15 cellular contexts compared by ENCODE assay signal in genomic region chr14:101555669-101556043, GRCh38. TPM values are rescaled to one million over a fixed set of nuclear protein-coding genes. Genes with fewer than 3 reads are reported as not detected.
A peak's percentile ranks its signal among the peaks of the same experiment; 100 is the strongest.
DNase-seq lines count a peak whose midpoint lies in the region; ATAC-seq, FAIRE-seq and TF ChIP-seq lines count a peak whose summit lies in the region.
"Not testable (repeated sequence)": the region's sequence is repeated elsewhere in the genome, so short reads cannot be mapped to it uniquely, and the experiment has no call there.
"Had no signal": no experiment of that assay in that cellular context is flagged by ENCODE, and none has a peak within 500 bp of the region (broad histone marks: within the 10 kb centered on the region; RNA-seq: fewer than 3 reads in every experiment).

No MANE protein-coding gene starts in this region.

- not testable (repeated sequence) for BruUV-seq in IMR-90 (replicated peaks; lab: Mats Ljungman, UMichigan)

- not testable (repeated sequence) for TF ChIP-seq CTCF in A549 (IDR thresholded peaks at IDR 0.05); IMR-90 (conservative IDR thresholded peaks at IDR 0.05; ENCODE audit: low read depth, low read length); astrocyte (IDR thresholded peaks at IDR 0.05; ENCODE audit: insufficient read depth, low read depth, low read length); hepatocyte (IDR thresholded peaks at IDR 0.05; ENCODE audit: poor library complexity)

- not testable (repeated sequence) for H3K9ac ChIP-seq in IMR-90 (ENCODE audit: low read depth, low read length); astrocyte (ENCODE audit: low read length); mucosa of rectum (ENCODE audit: low read depth in 1 of 2, low read length in 2 of 2)

- not testable (repeated sequence) for ATAC-seq in A549; IMR-90 (ENCODE audit: low read depth); central memory CD8-positive, alpha-beta T cell (replicated peaks; ENCODE audit: extremely low read depth, poor library complexity, severe bottlenecking)

- not testable (repeated sequence) for H4K20me1 ChIP-seq in IMR-90 (ENCODE audit: insufficient read depth, low read length); astrocyte (ENCODE audit: insufficient read depth, low read length); hepatocyte (ENCODE audit: insufficient read depth, poor library complexity, severe bottlenecking)

- H3K27ac ChIP-seq in A549 (peak overlapping the region in 1 of 2 experiments; percentile 80; a peak in 3 of 6 replicates), hepatocyte (peak overlapping the region; percentile 92), mucosa of rectum (ENCODE audit: low read depth in 2 of 2, low read length in 2 of 2) (peak overlapping the region; percentile 34 to 68)
- H3K27ac ChIP-seq in IMR-90 (ENCODE audit: insufficient read depth, low read length); astrocyte (ENCODE audit: low read depth, low read length): not testable (repeated sequence)

- not testable (repeated sequence) for H3K9me3 Mint-ChIP-seq in astrocyte (ENCODE audit: unreplicated experiment); central memory CD8-positive, alpha-beta T cell

- H2AK5ac ChIP-seq in IMR-90 (ENCODE audit: low read depth, low read length): not testable (repeated sequence)

- H4K8ac ChIP-seq in IMR-90 (ENCODE audit: low read depth in 2 of 2, low read length in 2 of 2): not testable (repeated sequence)

- not testable (repeated sequence) for H3K79me2 ChIP-seq in astrocyte (ENCODE audit: insufficient read depth, low read length)
- peaks cover 22% of the 10 kb centered on the region for H3K79me2 ChIP-seq in hepatocyte

- not testable (repeated sequence) for H3K18ac ChIP-seq in IMR-90 (ENCODE audit: low read depth, low read length)

- H3K36me3 Mint-ChIP-seq in astrocyte (ENCODE audit: low read depth, unreplicated experiment); central memory CD8-positive, alpha-beta T cell (ENCODE audit: insufficient read depth): not testable (repeated sequence)

- CTCF ChIA-PET in A549 (lab: Yijun Ruan, JAX): interaction anchor here (0.7 to 1.2 kb wide), 2 partner anchors 10 to 79 kb away, joined by 3 read pairs; no protein-coding TSS in a partner anchor
- CTCF ChIA-PET in IMR-90 (lab: Yijun Ruan, JAX): not testable (repeated sequence)

- not testable (repeated sequence) for DNase-seq in A549 (ENCODE audit: low read depth in 1 of 2, low spot score in 1 of 2); H54 (ENCODE audit: insufficient read length, low spot score); IMR-90; astrocyte (ENCODE audit: low read depth); central memory CD8-positive, alpha-beta T cell (ENCODE audit: low spot score in 2 of 2); hepatocyte (ENCODE audit: low spot score); urothelium cell line (ENCODE audit: low spot score)

- POLR2A ChIA-PET in A549 (lab: Yijun Ruan, JAX); IMR-90 (lab: Charles Lee; ENCODE audit: unreplicated experiment): not testable (repeated sequence)

- peak overlapping the region; percentile 71 for H2BK5ac ChIP-seq in IMR-90 (ENCODE audit: low read depth, low read length, poor library complexity, severe bottlenecking)

- not testable (repeated sequence) for TF ChIP-seq RAD21 in A549 (conservative IDR thresholded peaks at IDR 0.05 in 1 of 2, IDR thresholded peaks at IDR 0.05 in 1 of 2); IMR-90 (IDR thresholded peaks at IDR 0.05; ENCODE audit: low read length)

- H3K27me3 Mint-ChIP-seq in astrocyte (ENCODE audit: low read depth, unreplicated experiment): peaks cover 79% of the 10 kb centered on the region
- peaks cover 70% of the 10 kb centered on the region for H3K27me3 Mint-ChIP-seq in central memory CD8-positive, alpha-beta T cell

- peaks cover 58% of the 10 kb centered on the region for H3K4me1 ChIP-seq in A549
- not testable (repeated sequence) for H3K4me1 ChIP-seq in IMR-90 (ENCODE audit: control insufficient read depth, insufficient read depth, low read length); astrocyte (ENCODE audit: insufficient read depth, low read length)
- H3K4me1 ChIP-seq in hepatocyte (ENCODE audit: insufficient read depth): peaks cover 23% of the 10 kb centered on the region
- peaks cover 22 to 34% of the 10 kb centered on the region in 2 donors for H3K4me1 ChIP-seq in mucosa of rectum (ENCODE audit: control insufficient read depth in 2 of 2, insufficient read depth in 2 of 2, low read length in 2 of 2)

- not testable (repeated sequence) for H2AK9ac ChIP-seq in IMR-90 (replicated peaks; ENCODE audit: low read depth, low read length, poor library complexity)

- not testable (repeated sequence) for H3K23ac ChIP-seq in IMR-90 (ENCODE audit: low read depth, low read length)

- H2BK120ac ChIP-seq in IMR-90 (ENCODE audit: low read depth, low read length): not testable (repeated sequence)

- not testable (repeated sequence) for H2AFZ ChIP-seq in IMR-90 (replicated peaks; ENCODE audit: low read length, poor library complexity); astrocyte (ENCODE audit: low read depth, low read length); hepatocyte

- H2BK20ac ChIP-seq in IMR-90 (ENCODE audit: low read depth, low read length): not testable (repeated sequence)

- H3K4me1 Mint-ChIP-seq in astrocyte (ENCODE audit: low read depth, unreplicated experiment); central memory CD8-positive, alpha-beta T cell: not testable (repeated sequence)

- H3K4ac ChIP-seq in IMR-90 (ENCODE audit: low read depth, low read length): not testable (repeated sequence)

- in situ Hi-C loops in IMR-90 (cut with MboI; ENCODE audit: low sequenced_read_pairs): not testable (repeated sequence)

- dilution Hi-C loops in IMR-90 (cut with HindIII; ENCODE audit: low sequenced_read_pairs, unreplicated experiment): not testable (repeated sequence)

- not testable (repeated sequence) for H3K36me3 ChIP-seq in IMR-90 (ENCODE audit: control insufficient read depth, insufficient read depth, low read length); astrocyte (ENCODE audit: insufficient read depth, low read length); hepatocyte (replicated peaks; ENCODE audit: insufficient read depth, low read depth); mucosa of rectum (ENCODE audit: control insufficient read depth in 2 of 2, insufficient read depth in 2 of 2, low read length in 2 of 2)

- H3K27ac Mint-ChIP-seq in astrocyte (ENCODE audit: unreplicated experiment): not testable (repeated sequence)
- H3K27ac Mint-ChIP-seq in central memory CD8-positive, alpha-beta T cell (ENCODE audit: low read depth): peak overlapping the region; percentile 1

- not testable (repeated sequence) for H3K9me2 ChIP-seq in hepatocyte (replicated peaks; ENCODE audit: insufficient read depth)

- H3K4me3 ChIP-seq in A549; IMR-90 (ENCODE audit: insufficient read depth, low read depth, low read length); astrocyte (ENCODE audit: insufficient read depth, low read depth, low read length); hepatocyte: not testable (repeated sequence)
- H3K4me3 ChIP-seq in mucosa of rectum (ENCODE audit: low read length in 2 of 2): peak overlapping the region in 1 of 2 donors; percentile 3

- H3K27me3 ChIP-seq in IMR-90 (ENCODE audit: control insufficient read depth, insufficient read depth, low read length) (peaks cover 27% of the 10 kb centered on the region; the same call in 1 of the 2 replicates), astrocyte (ENCODE audit: insufficient read depth, low read length) (peaks cover 27% of the 10 kb centered on the region), mucosa of rectum (ENCODE audit: control insufficient read depth in 2 of 2, insufficient read depth in 2 of 2, low read length in 2 of 2) (peaks cover 8 to 11% of the 10 kb centered on the region in 2 donors)
- not testable (repeated sequence) for H3K27me3 ChIP-seq in hepatocyte

- not testable (repeated sequence) for H3K9me3 ChIP-seq in A549; IMR-90 (ENCODE audit: control insufficient read depth, insufficient read depth, low read length); astrocyte (ENCODE audit: insufficient read depth, low read depth, low read length); hepatocyte (ENCODE audit: low read depth); mucosa of rectum (ENCODE audit: control insufficient read depth in 2 of 2, low read length in 2 of 2)

- not testable (repeated sequence) for FAIRE-seq in A549 (lab: Jason Lieb, UNC)
- FAIRE-seq in H54 (lab: Jason Lieb, UNC) (peak; percentile 67), astrocyte (lab: Jason Lieb, UNC) (peak; percentile 83), urothelium cell line (lab: Jason Lieb, UNC) (peak; percentile 97)

- H2BK15ac ChIP-seq in IMR-90 (ENCODE audit: low read depth, low read length): not testable (repeated sequence)

- H4K5ac ChIP-seq in IMR-90 (ENCODE audit: low read depth, low read length): not testable (repeated sequence)

- H3K14ac ChIP-seq in IMR-90 (replicated peaks; ENCODE audit: low read depth, low read length): not testable (repeated sequence)

- 80% methylated on average over 5 of the region's 5 CpGs for WGBS in A549 (ENCODE audit: missing lambda C conversion rate)
- WGBS in IMR-90 (ENCODE audit: extremely low coverage in 2 of 2, insufficient read length in 1 of 2), 2 experiments: 62% methylated on average over 3 of the region's 5 CpGs; no CpG with 5 or more reads in 1 of the 2 experiments
- WGBS in hepatocyte (ENCODE audit: low lambda C conversion rate, missing lambda C conversion rate): 91% methylated on average over 5 of the region's 5 CpGs

- intact Hi-C loops in IMR-90 (cut with micrococcal nuclease): not testable (repeated sequence)

- H4K91ac ChIP-seq in IMR-90 (ENCODE audit: insufficient read depth, low read depth, low read length): not testable (repeated sequence)

- H3K4me2 ChIP-seq in A549 (peak overlapping the region; percentile 1; the same call in 1 of the 3 replicates), hepatocyte (peak overlapping the region; percentile 41)
- H3K4me2 ChIP-seq in IMR-90 (ENCODE audit: low read depth, low read length); astrocyte (ENCODE audit: low read length): not testable (repeated sequence)

- not testable (repeated sequence) for H3K79me1 ChIP-seq in IMR-90 (ENCODE audit: low read depth in 1 of 2, low read length in 2 of 2)

- H3K9me1 ChIP-seq in IMR-90 (ENCODE audit: insufficient read depth, low read length): not testable (repeated sequence)

- not testable (repeated sequence) for H3K4me3 Mint-ChIP-seq in astrocyte (ENCODE audit: unreplicated experiment); central memory CD8-positive, alpha-beta T cell

- H3K56ac ChIP-seq in IMR-90 (ENCODE audit: extremely low read depth, insufficient read depth, low read length): not testable (repeated sequence)

- TF ChIP-seq EP300 in A549 (IDR thresholded peaks at IDR 0.05): not testable (repeated sequence)

- TF ChIP-seq POLR2A in A549 (IDR thresholded peaks at IDR 0.05; ENCODE audit: low read length); H54 (IDR thresholded peaks at IDR 0.05; ENCODE audit: low read depth, low read length); IMR-90 (IDR thresholded peaks at IDR 0.05; ENCODE audit: low read depth, low read length): not testable (repeated sequence)

RNA-seq across cellular contexts. Expression of gene DIO3, which starts 5.6 kb away (rescaled TPM):
- polyA plus RNA-seq in A549 (2011; rRNA removed): 0.04 TPM in 1 of 2 replicates, not detected in the other
- polyA plus RNA-seq in A549 (2012; cell fraction: cytosol; rRNA removed): 0.09 and 0.14 TPM in 2 replicates
- polyA plus RNA-seq in A549 (2012; cell fraction: nucleus; rRNA removed): 0.12 and 0.23 TPM in 2 replicates
- 0.08 to 0.09 TPM in 2 of 3 replicates, not detected in the other for polyA plus RNA-seq in A549 (2017; fragmentation: RNase III; extraction: RNeasy Plus Mini Kit Qiagen cat#74134 plus additional on column Dnase treatment)
- not detected in 2 replicates for polyA minus RNA-seq in A549 (2011; rRNA and poly(A)+ RNA removed)
- not detected in 2 replicates for total RNA-seq in IMR-90 (2012; rRNA removed)
- polyA plus RNA-seq in IMR-90 (2012; rRNA removed): not detected in 2 replicates
- 0.03 TPM in 1 of 2 replicates, not detected in the other for polyA plus RNA-seq in IMR-90 (2012; cell fraction: cytosol; rRNA removed)
- polyA plus RNA-seq in IMR-90 (2012; cell fraction: nucleus; rRNA removed; ENCODE audit: low replicate concordance): not detected in 2 replicates
- total RNA-seq in astrocyte: 0.46 and 0.79 TPM in 2 replicates
- 51.1 and 51.3 TPM in 2 replicates for total RNA-seq in hepatocyte
- 18.4 and 27.6 TPM in 2 replicates for polyA plus RNA-seq in hepatocyte
- total RNA-seq: CD4-positive, alpha-beta T cell; CD8-positive, alpha-beta memory T cell; Daoy; G401; GM23248; H4 had no signal
- polyA plus RNA-seq: CD14-positive monocyte; CD8-positive, alpha-beta memory T cell; GM23248 had no signal

Comparison
In these comparisons a context has a peak if more than half of its experiments do, and no peak if none do; other contexts are left out.
1. RNA of gene DIO3, which starts 5.6 kb away (total RNA-seq): 51.1 to 51.3 TPM in hepatocyte; 0.46 to 0.79 TPM in astrocyte and not detected in IMR-90; every median in the first group is over 10 times any median in the second.